Comparison of ENCODE assay signal across 10 cellular contexts in genomic region chr17:57880086-57880456, GRCh38. TPM values are rescaled to one million over a fixed set of nuclear protein-coding genes. Genes with fewer than 3 reads are reported as not detected.
DNase-seq lines count a peak whose midpoint lies in the region; ATAC-seq, FAIRE-seq and TF ChIP-seq lines count a peak whose summit lies in the region.
"Had no signal": no experiment of that assay in that cellular context is flagged by ENCODE, and none has a peak within 500 bp of the region (broad histone marks: within the 10 kb centered on the region; RNA-seq: fewer than 3 reads in every experiment).

No MANE protein-coding gene starts in this region.

- H3K27ac ChIP-seq in WERI-Rb-1 (peak overlapping the region; percentile 99), esophagus squamous epithelium (peak overlapping the region in 3 of 4 donors; percentile 35 to 78 (median 59))

- intact Hi-C loops in esophagus squamous epithelium (cut with DNase I): no loop called here

- H3K36me3 ChIP-seq in WERI-Rb-1: peaks cover 18% of the 10 kb centered on the region
- H3K36me3 ChIP-seq in esophagus squamous epithelium: peaks cover 3 to 94% (median 6%) of the 10 kb centered on the region in 3 donors

- TF ChIP-seq CTCF in WERI-Rb-1 (IDR thresholded peaks at IDR 0.05; ENCODE audit: low read depth, low read length): no peak
- no peak for TF ChIP-seq CTCF in esophagus squamous epithelium (IDR thresholded peaks at IDR 0.05)

- H3K27me3 ChIP-seq in WERI-Rb-1 (ENCODE audit: insufficient read depth, low read depth, severe bottlenecking) (no peaks in the 10 kb centered on the region), esophagus squamous epithelium (no peaks in the 10 kb centered on the region)

- no peak for TF ChIP-seq POLR2A in esophagus squamous epithelium (IDR thresholded peaks at IDR 0.05)

- no peak for FAIRE-seq in GM19239 (lab: Jason Lieb, UNC)
- FAIRE-seq: GM12878 had no signal

- ATAC-seq in GM21367 (IDR thresholded peaks at IDR 0.05; ENCODE audit: unreplicated experiment): no peak
- no peak for ATAC-seq in HG02571 (IDR thresholded peaks at IDR 0.05; ENCODE audit: unreplicated experiment)
- ATAC-seq: GM12878 had no signal

- DNase-seq in ELR (ENCODE audit: low read depth): peak; percentile 51
- DNase-seq in WERI-Rb-1: no peak
- no peak for DNase-seq in esophagus squamous epithelium (lab: John Stamatoyannopoulos, UW)
- peak; percentile 22 for DNase-seq in stimulated activated CD4-positive, alpha-beta T cell treated with anti-CD3 and anti-CD28 coated beads, Interleukin-12 subunit alpha, Interleukin-12 subunit beta, amount 100 ng/mL, for 4 hours
- no peak for DNase-seq in GM19239 (ENCODE audit: insufficient read length, low spot score)
- no peak for DNase-seq in GM19238 (ENCODE audit: insufficient read length, low spot score)
- DNase-seq: hippocampal formation had no signal

- H3K4me3 ChIP-seq in WERI-Rb-1 (ENCODE audit: low read depth, low read length): no peak overlapping the region
- no peak overlapping the region for H3K4me3 ChIP-seq in esophagus squamous epithelium
- H3K4me3 ChIP-seq: GM12878 had no signal

- peaks cover 14 to 63% (median 43%) of the 10 kb centered on the region in 3 donors for H3K4me1 ChIP-seq in esophagus squamous epithelium

- H3K9me3 ChIP-seq in WERI-Rb-1 (ENCODE audit: severe bottlenecking) (peaks cover 2% of the 10 kb centered on the region), esophagus squamous epithelium (no peaks in the 10 kb centered on the region)

- 70 to 82% methylated on average over 4 to 7 of the region's 8 CpGs for WGBS in esophagus squamous epithelium, 2 donors

RNA-seq across cellular contexts. Expression of gene MRPS23, which starts 30.2 kb away (rescaled TPM):
- total RNA-seq in esophagus squamous epithelium: 10 to 100 TPM in 3 of 4 donors, 1 to 10 TPM in 1; 9.9 to 25.2 (median 20.8) TPM

Comparison
In these comparisons a context has a peak if more than half of its experiments do, and no peak if none do; other contexts are left out.
1. DNase-seq: peak in ELR (single experiment) and stimulated activated CD4-positive, alpha-beta T cell treated with anti-CD3 and anti-CD28 coated beads, Interleukin-12 subunit alpha, Interleukin-12 subunit beta, amount 100 ng/mL, for 4 hours (single experiment); none in WERI-Rb-1 (single experiment), esophagus squamous epithelium (single experiment), GM19239 (single experiment) and GM19238 (single experiment).